ENCODE assay signal across 28 cellular contexts in the genomic region with DNA sequence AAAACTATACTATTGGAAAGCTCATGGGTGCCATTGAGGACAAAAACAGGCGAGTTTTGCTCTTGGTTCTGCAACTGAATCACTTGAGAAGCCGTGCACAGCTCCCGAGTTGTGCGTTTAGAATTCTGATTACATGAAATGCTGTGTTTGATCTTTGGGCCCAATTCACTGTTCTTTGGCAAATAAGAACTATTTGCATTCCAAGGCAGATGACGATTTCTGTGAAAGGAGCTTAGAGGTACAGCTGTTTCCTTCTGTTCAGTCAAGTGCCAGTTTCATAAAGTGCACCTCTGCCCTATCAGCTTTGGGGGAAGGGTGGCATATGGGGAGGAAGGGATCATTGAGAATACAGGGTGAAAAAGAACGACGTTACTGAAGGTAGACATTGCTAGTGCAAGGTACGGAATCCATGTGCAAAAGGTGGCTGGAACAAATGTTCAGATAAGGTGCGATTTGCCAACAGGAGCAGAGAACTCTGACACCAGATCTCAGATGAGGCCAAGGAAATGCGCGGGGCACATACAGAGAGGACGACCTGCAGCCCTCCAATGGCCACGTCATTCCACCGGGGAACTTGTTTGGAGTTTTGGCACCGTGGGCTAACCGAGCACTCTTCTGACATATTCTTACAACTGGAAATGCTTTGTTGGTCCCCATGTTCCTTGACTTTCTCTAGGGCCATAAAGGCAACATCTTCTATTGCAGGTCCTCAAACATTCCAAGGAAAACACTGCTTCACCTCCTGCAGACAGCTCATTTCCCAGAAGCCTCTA. TPM values are rescaled to one million over a fixed set of nuclear protein-coding genes. Genes with fewer than 3 reads are reported as not detected.
DNase-seq lines count a peak whose midpoint lies in the region; ATAC-seq, FAIRE-seq and TF ChIP-seq lines count a peak whose summit lies in the region.
"Had no signal": no experiment of that assay in that cellular context is flagged by ENCODE, and none has a peak within 500 bp of the region (broad histone marks: within the 10 kb centered on the region; RNA-seq: fewer than 3 reads in every experiment).

No MANE protein-coding gene starts in this region.

- H3K27ac ChIP-seq in CD8-positive, alpha-beta T cell (ENCODE audit: low read depth, low read length): no peak overlapping the region
- H3K27ac ChIP-seq in pancreas: peak overlapping the region; percentile 30 to 70 (median 56)
- no peak overlapping the region for H3K27ac ChIP-seq in H9 (ENCODE audit: insufficient read length, low read depth, low read length)
- H3K27ac ChIP-seq in mesendoderm (ENCODE audit: low read depth, low read length): no peak overlapping the region
- H3K27ac ChIP-seq: BLaER1 treated with 17β-estradiol and CSF1 and Interleukin-3, amounts not matched to agents 10 nM and 100 nM; heart left ventricle; SJCRH30; tibial artery had no signal

- H3K4ac ChIP-seq in H9 (ENCODE audit: low read depth, low read length) (no peak overlapping the region), mesendoderm (ENCODE audit: low read depth, low read length) (no peak overlapping the region)

- peaks cover 2% of the 10 kb centered on the region for H3K4me1 Mint-ChIP-seq in CD8-positive, alpha-beta T cell (ENCODE audit: low read depth)
- H3K4me1 Mint-ChIP-seq in H9 (peaks cover 0 to 4% of the 10 kb centered on the region in 2 experiments; a peak in 3 of 4 replicates), Calu3 (ENCODE audit: low read depth, unreplicated experiment) (no peaks in the 10 kb centered on the region)

- H2BK15ac ChIP-seq in H9 (ENCODE audit: low read depth, low read length) (no peak overlapping the region), mesendoderm (replicated peaks; ENCODE audit: low read depth) (no peak overlapping the region)

- H3K79me2 ChIP-seq in H9 (ENCODE audit: insufficient read depth, low read length) (no peaks in the 10 kb centered on the region), mesendoderm (ENCODE audit: control insufficient read depth, insufficient read depth, low read length) (no peaks in the 10 kb centered on the region)

- CTCF ChIA-PET in CD8-positive, alpha-beta T cell (lab: Charles Lee): no interaction called here
- CTCF ChIA-PET in Calu3 (lab: Charles Lee): no interaction called here

- H4K20me1 ChIP-seq in H9 (ENCODE audit: control insufficient read depth, insufficient read depth, insufficient read length): no peaks in the 10 kb centered on the region

- peaks cover 34% of the 10 kb centered on the region for H3K36me3 ChIP-seq in CD8-positive, alpha-beta T cell (ENCODE audit: insufficient read depth, low read length)
- H3K36me3 ChIP-seq in pancreas (peaks cover 3 to 30% (median 4%) of the 10 kb centered on the region in 3 donors), mesendoderm (ENCODE audit: control insufficient read depth, insufficient read depth, low read length) (peaks cover 3% of the 10 kb centered on the region)

- H4K5ac ChIP-seq in H9 (ENCODE audit: insufficient read length, low read depth, low read length) (no peak overlapping the region), mesendoderm (ENCODE audit: low read length) (no peak overlapping the region)

- FAIRE-seq in pancreas (lab: Jason Lieb, UNC): no peak
- FAIRE-seq: D721Med, keratinocyte had no signal

- no peak overlapping the region for H3T11ph ChIP-seq in H9 (ENCODE audit: low read length)

- BruUV-seq in Calu3 (replicated peaks; lab: Mats Ljungman, UMichigan): no TSS peak

- no peak overlapping the region for H3K14ac ChIP-seq in H9 (ENCODE audit: insufficient read depth, low read length)

- H2BK5ac ChIP-seq in H9 (ENCODE audit: insufficient read length, low read length): no peak overlapping the region
- H2BK5ac ChIP-seq in mesendoderm (ENCODE audit: low read length): no peak overlapping the region

- POLR2A ChIA-PET in CD8-positive, alpha-beta T cell (lab: Charles Lee): no interaction called here

- WGBS in pancreas, 2 donors: 37 to 40% methylated on average over 16 of the region's 16 CpGs
- no CpG with 5 or more reads among the region's 16 CpGs for WGBS in H9 (ENCODE audit: extremely low coverage, insufficient read length, low lambda C conversion rate)
- no CpG with 5 or more reads among the region's 16 CpGs for WGBS in mesendoderm (ENCODE audit: extremely low coverage, insufficient coverage, low lambda C conversion rate)

- H3K18ac ChIP-seq in H9 (ENCODE audit: insufficient read length, low read depth, low read length) (no peak overlapping the region), mesendoderm (ENCODE audit: low read length) (no peak overlapping the region)

- H3K56ac ChIP-seq in H9 (ENCODE audit: insufficient read length, low read depth, low read length) (no peak overlapping the region), mesendoderm (ENCODE audit: low read length) (no peak overlapping the region)

- no peak overlapping the region for H2AFZ ChIP-seq in H9 (ENCODE audit: low read length)

- H3K23me2 ChIP-seq in H9 (ENCODE audit: insufficient read length, low read depth, low read length, poor library complexity, severe bottlenecking): no peaks in the 10 kb centered on the region

- no peak overlapping the region for H3K4me3 Mint-ChIP-seq in CD8-positive, alpha-beta T cell
- H3K4me3 Mint-ChIP-seq in H9 (no peak overlapping the region), Calu3 (ENCODE audit: low read depth, unreplicated experiment) (no peak overlapping the region)
- H3K4me3 Mint-ChIP-seq: natural killer cell treated with Interleukin-12 subunit alpha and Interleukin-12 subunit beta and Interleukin-15 and Interleukin-18, amount 100 ng/mL, for 72 hours had no signal

- no peak overlapping the region for H4K8ac ChIP-seq in H9 (replicated peaks; ENCODE audit: insufficient read length, low read depth, low read length)
- H4K8ac ChIP-seq in mesendoderm (ENCODE audit: low read depth, low read length): no peak overlapping the region

- ATAC-seq in CD8-positive, alpha-beta T cell: no peak
- peak; percentile 73 to 86 (median 78) for ATAC-seq in pancreas
- ATAC-seq: HCT116; heart left ventricle; mucosa of descending colon; natural killer cell treated with Interleukin-12 subunit alpha and Interleukin-12 subunit beta and Interleukin-15 and Interleukin-18, amount 100 ng/mL, for 72 hours; right cardiac atrium had no signal

- H3K9me3 ChIP-seq in CD8-positive, alpha-beta T cell (ENCODE audit: low read length): no peaks in the 10 kb centered on the region
- H3K9me3 ChIP-seq in pancreas (no peaks in the 10 kb centered on the region), H9 (ENCODE audit: control insufficient read depth, low read depth, low read length) (no peaks in the 10 kb centered on the region)
- H3K9me3 ChIP-seq: heart left ventricle, mucosa of descending colon, SJCRH30, tibial artery had no signal

- no peaks in the 10 kb centered on the region for H3K27me3 Mint-ChIP-seq in CD8-positive, alpha-beta T cell (ENCODE audit: low read depth)
- no peaks in the 10 kb centered on the region for H3K27me3 Mint-ChIP-seq in H9 (ENCODE audit: low read depth)
- no peaks in the 10 kb centered on the region for H3K27me3 Mint-ChIP-seq in Calu3 (ENCODE audit: unreplicated experiment)
- H3K27me3 Mint-ChIP-seq: natural killer cell treated with Interleukin-12 subunit alpha and Interleukin-12 subunit beta and Interleukin-15 and Interleukin-18, amount 100 ng/mL, for 72 hours had no signal

- no peak overlapping the region for H2BK12ac ChIP-seq in H9 (ENCODE audit: insufficient read length, low read depth, low read length)

- H3K79me1 ChIP-seq in H9 (ENCODE audit: insufficient read depth, low read depth, low read length, poor library complexity, severe bottlenecking) (no peaks in the 10 kb centered on the region), mesendoderm (ENCODE audit: low read length) (no peaks in the 10 kb centered on the region)

- H3K4me1 ChIP-seq in CD8-positive, alpha-beta T cell (ENCODE audit: insufficient read depth, low read length): no peaks in the 10 kb centered on the region
- peaks cover 12 to 28% (median 18%) of the 10 kb centered on the region in 3 donors for H3K4me1 ChIP-seq in pancreas
- no peaks in the 10 kb centered on the region for H3K4me1 ChIP-seq in H9 (ENCODE audit: insufficient read depth, low read length)
- no peaks in the 10 kb centered on the region for H3K4me1 ChIP-seq in mesendoderm (ENCODE audit: control insufficient read depth, low read depth, low read length)
- H3K4me1 ChIP-seq: tibial artery had no signal

- H4K91ac ChIP-seq in H9 (ENCODE audit: insufficient read length, low read depth, low read length): no peak overlapping the region

- no peak overlapping the region for H3K4me3 ChIP-seq in CD8-positive, alpha-beta T cell (ENCODE audit: low read depth, low read length)
- H3K4me3 ChIP-seq in fibroblast of the aortic adventitia (ENCODE audit: low read depth, low read length) (no peak overlapping the region), pancreas (no peak overlapping the region), mesendoderm (ENCODE audit: low read length) (no peak overlapping the region)
- H3K4me3 ChIP-seq: BLaER1 treated with 17β-estradiol and CSF1 and Interleukin-3, amounts not matched to agents 10 nM and 100 nM; heart left ventricle; mucosa of descending colon; SJCRH30; tibial artery had no signal

- TF ChIP-seq CTCF in CD8-positive, alpha-beta T cell (IDR thresholded peaks at IDR 0.05): no peak
- TF ChIP-seq CTCF in fibroblast of the aortic adventitia (IDR thresholded peaks at IDR 0.05; ENCODE audit: insufficient read depth, low read length) (no peak), pancreas (IDR thresholded peaks at IDR 0.05) (no peak), H9 (conservative IDR thresholded peaks at IDR 0.05) (no peak), Calu3 (IDR thresholded peaks at IDR 0.05; ENCODE audit: unreplicated experiment) (no peak)

- H3K27ac Mint-ChIP-seq in CD8-positive, alpha-beta T cell: peak overlapping the region; percentile 56
- no peak overlapping the region for H3K27ac Mint-ChIP-seq in H9
- H3K27ac Mint-ChIP-seq in Calu3 (ENCODE audit: unreplicated experiment): no peak overlapping the region
- H3K27ac Mint-ChIP-seq: natural killer cell treated with Interleukin-12 subunit alpha and Interleukin-12 subunit beta and Interleukin-15 and Interleukin-18, amount 100 ng/mL, for 72 hours had no signal

- no peak overlapping the region for H3K9ac ChIP-seq in H9 (ENCODE audit: extremely low read depth, insufficient read length, low read length)
- H3K9ac ChIP-seq in mesendoderm (ENCODE audit: low read length): no peak overlapping the region
- H3K9ac ChIP-seq: BLaER1 treated with 17β-estradiol and CSF1 and Interleukin-3, amounts not matched to agents 10 nM and 100 nM had no signal

- no peak overlapping the region for H3K23ac ChIP-seq in H9 (ENCODE audit: insufficient read length, low read depth, low read length)
- H3K23ac ChIP-seq in mesendoderm (ENCODE audit: low read length): no peak overlapping the region

- no peaks in the 10 kb centered on the region for H3K9me3 Mint-ChIP-seq in CD8-positive, alpha-beta T cell
- H3K9me3 Mint-ChIP-seq in H9 (no peaks in the 10 kb centered on the region), Calu3 (ENCODE audit: low read depth, unreplicated experiment) (no peaks in the 10 kb centered on the region)
- H3K9me3 Mint-ChIP-seq: natural killer cell treated with Interleukin-12 subunit alpha and Interleukin-12 subunit beta and Interleukin-15 and Interleukin-18, amount 100 ng/mL, for 72 hours had no signal

- no peak overlapping the region for H2BK120ac ChIP-seq in H9 (ENCODE audit: low read depth, low read length, poor library complexity, severe bottlenecking)
- H2BK120ac ChIP-seq in mesendoderm (ENCODE audit: low read depth, low read length): no peak overlapping the region

- H3K36me3 Mint-ChIP-seq in CD8-positive, alpha-beta T cell: peaks cover 55% of the 10 kb centered on the region
- H3K36me3 Mint-ChIP-seq in H9 (ENCODE audit: insufficient read depth in 1 of 3, low read depth in 3 of 3): peaks cover 9 to 31% (median 20%) of the 10 kb centered on the region in 3 experiments; a peak in 6 of 7 replicates
- peaks cover 17% of the 10 kb centered on the region for H3K36me3 Mint-ChIP-seq in Calu3 (ENCODE audit: insufficient read depth, unreplicated experiment)

- H2AK5ac ChIP-seq in H9 (ENCODE audit: insufficient read length, low read length) (no peak overlapping the region), mesendoderm (ENCODE audit: low read length) (no peak overlapping the region)

- intact Hi-C loops in CD8-positive, alpha-beta T cell (cut with DNase I, micrococcal nuclease): no loop called here
- intact Hi-C loops in pancreas (cut with DNase I): no loop called here
- intact Hi-C loops in Calu3 (cut with micrococcal nuclease; ENCODE audit: unreplicated experiment): no loop called here

- no peak overlapping the region for H2BK20ac ChIP-seq in H9 (ENCODE audit: low read depth, low read length, poor library complexity, severe bottlenecking)

- H3K4me2 ChIP-seq in H9 (ENCODE audit: insufficient read depth, insufficient read length, low read length): no peak overlapping the region
- no peak overlapping the region for H3K4me2 ChIP-seq in mesendoderm (ENCODE audit: low read length)
- H3K4me2 ChIP-seq: BLaER1 treated with 17β-estradiol and CSF1 and Interleukin-3, amounts not matched to agents 10 nM and 100 nM had no signal

- peak; percentile 38 for DNase-seq in AG08396 (ENCODE audit: low spot score)
- DNase-seq in CD8-positive, alpha-beta T cell: no peak
- peak; percentile 3 for DNase-seq in fibroblast of the aortic adventitia (ENCODE audit: low read depth)
- DNase-seq in pancreas: peak in 3 of 6 donors; percentile 53 to 76 (median 62)
- DNase-seq in H9: no peak
- DNase-seq in mesendoderm: no peak
- no peak for DNase-seq in Calu3
- DNase-seq: activated CD4-positive, alpha-beta T cell treated with anti-CD3 and anti-CD28 coated beads for 48 hours; activated gamma-delta T cell; activated T-cell treated with anti-CD3 and anti-CD28 coated beads, Interleukin-2, amount 50 U/mL, for 1 hour; foreskin melanocyte; heart left ventricle; Karpas-422; mucosa of descending colon; MV-4-11; NCI-H1436; NCI-H2107; NCI-H748 treated with DMSO at 0.1 percent for 48 hours; right cardiac atrium; SJCRH30; stimulated activated CD4-positive, alpha-beta T cell treated with anti-CD3 and anti-CD28 coated beads, Interleukin-12 subunit alpha, Interleukin-12 subunit beta, amount 100 ng/mL, for 4 hours; stimulated activated CD4-positive, alpha-beta T cell treated with anti-CD3 and anti-CD28 coated beads, Interleukin-2, amount 100 ng/mL, for 48 hours had no signal

- no peaks in the 10 kb centered on the region for H3K27me3 ChIP-seq in CD8-positive, alpha-beta T cell (ENCODE audit: insufficient read depth, low read length)
- no peaks in the 10 kb centered on the region for H3K27me3 ChIP-seq in pancreas
- no peaks in the 10 kb centered on the region for H3K27me3 ChIP-seq in H9 (ENCODE audit: insufficient read depth, low read length)
- H3K27me3 ChIP-seq in mesendoderm (ENCODE audit: insufficient read depth, low read length, poor library complexity): no peaks in the 10 kb centered on the region
- H3K27me3 ChIP-seq: BLaER1 treated with 17β-estradiol and CSF1 and Interleukin-3, amounts not matched to agents 10 nM and 100 nM; heart left ventricle; SJCRH30; tibial artery had no signal

RNA-seq across cellular contexts. Expression of a gene that starts 30.1 kb away (rescaled TPM):
- total RNA-seq in CD8-positive, alpha-beta T cell: 10 to 100 TPM; 11.4 to 15.7 TPM
- total RNA-seq in fibroblast of the aortic adventitia (ENCODE audit: low replicate concordance) (8.4 and 11.5 TPM in 2 replicates), pancreas (10 to 100 TPM in 3 of 6 donors, 1 to 10 TPM in 3; 8.4 to 11.9 (median 10.2) TPM), H9 (2021) (12.6 and 13.3 TPM in 2 replicates), Calu3 (2022) (28.0 and 28.8 TPM in 2 replicates)
- polyA plus RNA-seq in pancreas: 10 to 100 TPM; 10.8 to 20.9 TPM
- polyA plus RNA-seq in mesendoderm (2013, experiment 1 of 2): 19.5 TPM
- polyA plus RNA-seq in mesendoderm (2013, experiment 2 of 2): 19.1 TPM

RNA-seq across cellular contexts. Expression of a gene that starts 49.9 kb away (rescaled TPM):
- total RNA-seq in CD8-positive, alpha-beta T cell: 10 to 100 TPM; 36.9 to 40.7 TPM
- total RNA-seq in fibroblast of the aortic adventitia (ENCODE audit: low replicate concordance) (15.8 and 55.1 TPM in 2 replicates), pancreas (10 to 100 TPM; 14.7 to 24.9 (median 19.3) TPM), H9 (2021) (15.5 and 15.7 TPM in 2 replicates), Calu3 (2022) (25.7 and 27.7 TPM in 2 replicates)
- polyA plus RNA-seq in pancreas: 10 to 100 TPM; 16.2 TPM
- polyA plus RNA-seq in mesendoderm (2013, experiment 1 of 2): 65.1 TPM
- polyA plus RNA-seq in mesendoderm (2013, experiment 2 of 2): 63.6 TPM

Comparison
In these comparisons a context has a peak if more than half of its experiments do, and no peak if none do; other contexts are left out.
1. DNase-seq: peak in AG08396 (single experiment) and fibroblast of the aortic adventitia (single experiment); none in CD8-positive, alpha-beta T cell (0 of 7), H9 (single experiment), mesendoderm (single experiment) and Calu3 (single experiment).
2. H3K27ac ChIP-seq: peak in pancreas (4 of 4); none in CD8-positive, alpha-beta T cell (single experiment), H9 (single experiment) and mesendoderm (single experiment).